ENCODE assay signal across 1 cellular context in genomic region chr19:4878491-4878968, GRCh38.
TF ChIP-seq lines count a peak whose summit lies in the region.

No MANE protein-coding gene starts in this region.

TF ChIP-seq in GM23338, 12 proteins besides CTCF, POLR2A, EP300 and RAD21 (continued from another document):
- TF ChIP-seq REST (IDR thresholded peaks at IDR 0.05; ENCODE audit: unreplicated experiment), result no peak
- no peak for TF ChIP-seq ZNF462 (CRISPR knock-in tag; IDR thresholded peaks at IDR 0.05)
- TF ChIP-seq STAT1 (IDR thresholded peaks at IDR 0.05; ENCODE audit: unreplicated experiment), result no peak
- TF ChIP-seq ZNF331 (CRISPR knock-in tag; IDR thresholded peaks at IDR 0.05; ENCODE audit: low read depth), result no peak
TF ChIP-seq in GM23338: peak in this region for 0.
